ENCODE assay signal across 7 cellular contexts in genomic region chr4:56976283-56976877, GRCh38. TPM values are rescaled to one million over a fixed set of nuclear protein-coding genes. Genes with fewer than 3 reads are reported as not detected.
DNase-seq lines count a peak whose midpoint lies in the region; ATAC-seq, FAIRE-seq and TF ChIP-seq lines count a peak whose summit lies in the region.

No MANE protein-coding gene starts in this region.

- DNase-seq in GM12865 (ENCODE audit: low read depth) (peak; percentile 17), NCI-H69 (lab: John Stamatoyannopoulos, UW) (peak; percentile 21), colonic mucosa (peak; percentile 25), HTR-8/SVneo (ENCODE audit: insufficient read length, low spot score) (no peak)

- peaks cover 11% of the 10 kb centered on the region for H3K4me1 ChIP-seq in colonic mucosa
- peaks cover 14% of the 10 kb centered on the region for H3K4me1 ChIP-seq in mesodermal cell (ENCODE audit: control insufficient read depth, insufficient read depth, low read length, poor library complexity, severe bottlenecking)

- no peak for FAIRE-seq in HTR-8/SVneo (lab: Jason Lieb, UNC)

- peak overlapping the region; percentile 95 for H3K4me3 ChIP-seq in GM12865 (ENCODE audit: low read depth, low read length)
- peak overlapping the region; percentile 94 for H3K4me3 ChIP-seq in colonic mucosa
- peak overlapping the region; percentile 98 for H3K4me3 ChIP-seq in mesodermal cell (ENCODE audit: extremely low read depth, insufficient read depth, low read length, poor library complexity, severe bottlenecking)

- WGBS in mesodermal cell (ENCODE audit: insufficient coverage in 2 of 2), 2 experiments, result 3% methylated on average over 34 to 36 of the region's 36 CpGs

- H3K27me3 ChIP-seq in colonic mucosa, result no peaks in the 10 kb centered on the region

- ATAC-seq in GM19324 (IDR thresholded peaks at IDR 0.05; ENCODE audit: low FRiP score, unreplicated experiment) (no peak), GM18870 (IDR thresholded peaks at IDR 0.05; ENCODE audit: unreplicated experiment) (no peak)

- H3K36me3 ChIP-seq in colonic mucosa, result peaks cover 18% of the 10 kb centered on the region
- H3K36me3 ChIP-seq in mesodermal cell (ENCODE audit: control insufficient read depth, insufficient read depth, low read length), result peaks cover 47% of the 10 kb centered on the region

- TF ChIP-seq CTCF in GM12865 (IDR thresholded peaks at IDR 0.05; ENCODE audit: insufficient read depth, low read depth, low read length, missing control alignments), result no peak
- TF ChIP-seq CTCF in colonic mucosa (IDR thresholded peaks at IDR 0.05), result no peak

- intact Hi-C loops in colonic mucosa (cut with DNase I), result no loop called here

- peak overlapping the region; percentile 95 for H3K27ac ChIP-seq in colonic mucosa
- H3K27ac ChIP-seq in mesodermal cell (ENCODE audit: low read depth, low read length, severe bottlenecking), result no peak overlapping the region

- H3K9ac ChIP-seq in colonic mucosa (ENCODE audit: low read depth in 2 of 2, low read length in 2 of 2), result peak overlapping the region; percentile 72 to 95

- H3K9me3 ChIP-seq in colonic mucosa (no peaks in the 10 kb centered on the region), mesodermal cell (ENCODE audit: control insufficient read depth, low read length) (peaks cover 14% of the 10 kb centered on the region)

RNA-seq across cellular contexts. Expression of gene NOA1, which starts 1.0 kb away (rescaled TPM):
- total RNA-seq in colonic mucosa, result 10 to 100 TPM; 26.9 to 28.1 TPM
- 16.0 TPM for polyA plus RNA-seq in mesodermal cell (2013, experiment 1 of 2)
- 16.8 TPM for polyA plus RNA-seq in mesodermal cell (2013, experiment 2 of 2)

RNA-seq across cellular contexts. Expression of gene POLR2B, which starts 2.3 kb away (rescaled TPM):
- 10 to 100 TPM; 70.2 to 79.3 TPM for total RNA-seq in colonic mucosa
- polyA plus RNA-seq in mesodermal cell (2013, experiment 1 of 2), result 102 TPM
- 97.9 TPM for polyA plus RNA-seq in mesodermal cell (2013, experiment 2 of 2)
